Comparison of ENCODE assay signal across 1 cellular context in the genomic region with DNA sequence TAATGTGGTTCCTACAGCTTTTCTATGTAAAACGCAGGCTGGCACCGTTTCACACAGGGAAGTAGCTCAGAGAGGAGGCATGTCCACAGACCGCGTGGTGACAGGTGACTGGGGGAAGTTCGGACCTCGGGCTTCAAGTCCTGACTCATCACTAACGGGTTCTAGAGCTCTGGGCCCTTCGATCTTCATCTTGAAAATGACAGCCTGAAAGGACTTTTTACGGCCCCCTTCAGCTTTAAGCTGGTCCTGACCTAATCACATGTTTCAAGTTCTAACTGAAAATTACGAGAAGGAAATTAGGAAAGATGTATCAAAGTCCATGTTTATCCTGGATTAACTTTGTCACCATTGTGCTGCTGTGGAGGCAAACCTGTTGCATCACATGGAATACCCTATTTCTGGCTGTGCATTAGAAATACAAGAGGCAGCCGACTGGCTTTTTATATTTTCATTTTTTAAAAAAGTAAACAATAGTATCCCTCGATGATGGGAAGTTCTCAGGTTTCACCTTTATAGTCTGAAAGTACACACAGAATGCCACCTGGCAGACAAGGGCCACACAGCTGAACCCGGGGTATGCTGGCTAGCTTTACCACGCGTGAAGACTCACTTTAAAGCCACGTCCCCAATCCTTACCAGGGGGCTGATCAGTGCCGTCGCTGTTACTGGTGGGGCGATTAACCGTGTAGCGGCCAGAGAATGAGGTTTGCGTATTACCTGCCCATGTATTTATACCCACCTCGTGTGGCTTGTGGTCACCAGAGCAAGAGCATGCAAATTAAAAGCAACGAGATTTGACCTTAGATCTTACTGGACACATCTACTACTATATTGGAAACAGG.
A peak's percentile ranks its signal among the peaks of the same experiment; 100 is the strongest.
TF ChIP-seq lines count a peak whose summit lies in the region.

No MANE protein-coding gene starts in this region.

TF ChIP-seq in K562, 482 proteins besides CTCF, POLR2A, EP300 and RAD21 (continued from another document):
- TF ChIP-seq, protein P1, sequence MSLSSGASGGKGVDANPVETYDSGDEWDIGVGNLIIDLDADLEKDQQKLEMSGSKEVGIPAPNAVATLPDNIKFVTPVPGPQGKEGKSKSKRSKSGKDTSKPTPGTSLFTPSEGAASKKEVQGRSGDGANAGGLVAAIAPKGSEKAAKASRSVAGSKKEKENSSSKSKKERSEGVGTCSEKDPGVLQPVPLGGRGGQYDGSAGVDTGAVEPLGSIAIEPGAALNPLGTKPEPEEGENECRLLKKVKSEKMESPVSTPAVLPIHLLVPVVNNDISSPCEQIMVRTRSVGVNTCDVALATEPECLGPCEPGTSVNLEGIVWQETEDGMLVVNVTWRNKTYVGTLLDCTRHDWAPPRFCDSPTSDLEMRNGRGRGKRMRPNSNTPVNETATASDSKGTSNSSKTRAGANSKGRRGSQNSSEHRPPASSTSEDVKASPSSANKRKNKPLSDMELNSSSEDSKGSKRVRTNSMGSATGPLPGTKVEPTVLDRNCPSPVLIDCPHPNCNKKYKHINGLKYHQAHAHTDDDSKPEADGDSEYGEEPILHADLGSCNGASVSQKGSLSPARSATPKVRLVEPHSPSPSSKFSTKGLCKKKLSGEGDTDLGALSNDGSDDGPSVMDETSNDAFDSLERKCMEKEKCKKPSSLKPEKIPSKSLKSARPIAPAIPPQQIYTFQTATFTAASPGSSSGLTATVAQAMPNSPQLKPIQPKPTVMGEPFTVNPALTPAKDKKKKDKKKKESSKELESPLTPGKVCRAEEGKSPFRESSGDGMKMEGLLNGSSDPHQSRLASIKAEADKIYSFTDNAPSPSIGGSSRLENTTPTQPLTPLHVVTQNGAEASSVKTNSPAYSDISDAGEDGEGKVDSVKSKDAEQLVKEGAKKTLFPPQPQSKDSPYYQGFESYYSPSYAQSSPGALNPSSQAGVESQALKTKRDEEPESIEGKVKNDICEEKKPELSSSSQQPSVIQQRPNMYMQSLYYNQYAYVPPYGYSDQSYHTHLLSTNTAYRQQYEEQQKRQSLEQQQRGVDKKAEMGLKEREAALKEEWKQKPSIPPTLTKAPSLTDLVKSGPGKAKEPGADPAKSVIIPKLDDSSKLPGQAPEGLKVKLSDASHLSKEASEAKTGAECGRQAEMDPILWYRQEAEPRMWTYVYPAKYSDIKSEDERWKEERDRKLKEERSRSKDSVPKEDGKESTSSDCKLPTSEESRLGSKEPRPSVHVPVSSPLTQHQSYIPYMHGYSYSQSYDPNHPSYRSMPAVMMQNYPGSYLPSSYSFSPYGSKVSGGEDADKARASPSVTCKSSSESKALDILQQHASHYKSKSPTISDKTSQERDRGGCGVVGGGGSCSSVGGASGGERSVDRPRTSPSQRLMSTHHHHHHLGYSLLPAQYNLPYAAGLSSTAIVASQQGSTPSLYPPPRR (CRISPR knock-in tag; IDR thresholded peaks at IDR 0.05; ENCODE audit: borderline replicate concordance) = no peak
- TF ChIP-seq SETDB1 (IDR thresholded peaks at IDR 0.05; ENCODE audit: low read length) (no peak), ETV5 (CRISPR knock-in tag; IDR thresholded peaks at IDR 0.05; ENCODE audit: low read depth) (no peak), MAFG (tag; conservative IDR thresholded peaks at IDR 0.05) (peak; percentile 69), TRIM28 (IDR thresholded peaks at IDR 0.05) (no peak), MIER1 (IDR thresholded peaks at IDR 0.05; ENCODE audit: low read depth) (no peak), GATA2 (CRISPR knock-in tag; IDR thresholded peaks at IDR 0.05) (no peak), ZNF263 (CRISPR knock-in tag; IDR thresholded peaks at IDR 0.05; ENCODE audit: borderline replicate concordance) (peak; percentile 17; the same call in 1 of the 2 replicates), HDGF (IDR thresholded peaks at IDR 0.05) (0 out of 2 replicates have a peak, but pooled peaks have one; percentile 20), ZNF384 (IDR thresholded peaks at IDR 0.05; ENCODE audit: low read depth, low read length) (no peak), ZNF143 (CRISPR knock-in tag; IDR thresholded peaks at IDR 0.05) (no peak), ZNF561 (CRISPR knock-in tag; conservative IDR thresholded peaks at IDR 0.05) (no peak)
- TF ChIP-seq, protein P2, sequence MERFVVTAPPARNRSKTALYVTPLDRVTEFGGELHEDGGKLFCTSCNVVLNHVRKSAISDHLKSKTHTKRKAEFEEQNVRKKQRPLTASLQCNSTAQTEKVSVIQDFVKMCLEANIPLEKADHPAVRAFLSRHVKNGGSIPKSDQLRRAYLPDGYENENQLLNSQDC (CRISPR knock-in tag; IDR thresholded peaks at IDR 0.05) = no peak
- TF ChIP-seq, protein P3, sequence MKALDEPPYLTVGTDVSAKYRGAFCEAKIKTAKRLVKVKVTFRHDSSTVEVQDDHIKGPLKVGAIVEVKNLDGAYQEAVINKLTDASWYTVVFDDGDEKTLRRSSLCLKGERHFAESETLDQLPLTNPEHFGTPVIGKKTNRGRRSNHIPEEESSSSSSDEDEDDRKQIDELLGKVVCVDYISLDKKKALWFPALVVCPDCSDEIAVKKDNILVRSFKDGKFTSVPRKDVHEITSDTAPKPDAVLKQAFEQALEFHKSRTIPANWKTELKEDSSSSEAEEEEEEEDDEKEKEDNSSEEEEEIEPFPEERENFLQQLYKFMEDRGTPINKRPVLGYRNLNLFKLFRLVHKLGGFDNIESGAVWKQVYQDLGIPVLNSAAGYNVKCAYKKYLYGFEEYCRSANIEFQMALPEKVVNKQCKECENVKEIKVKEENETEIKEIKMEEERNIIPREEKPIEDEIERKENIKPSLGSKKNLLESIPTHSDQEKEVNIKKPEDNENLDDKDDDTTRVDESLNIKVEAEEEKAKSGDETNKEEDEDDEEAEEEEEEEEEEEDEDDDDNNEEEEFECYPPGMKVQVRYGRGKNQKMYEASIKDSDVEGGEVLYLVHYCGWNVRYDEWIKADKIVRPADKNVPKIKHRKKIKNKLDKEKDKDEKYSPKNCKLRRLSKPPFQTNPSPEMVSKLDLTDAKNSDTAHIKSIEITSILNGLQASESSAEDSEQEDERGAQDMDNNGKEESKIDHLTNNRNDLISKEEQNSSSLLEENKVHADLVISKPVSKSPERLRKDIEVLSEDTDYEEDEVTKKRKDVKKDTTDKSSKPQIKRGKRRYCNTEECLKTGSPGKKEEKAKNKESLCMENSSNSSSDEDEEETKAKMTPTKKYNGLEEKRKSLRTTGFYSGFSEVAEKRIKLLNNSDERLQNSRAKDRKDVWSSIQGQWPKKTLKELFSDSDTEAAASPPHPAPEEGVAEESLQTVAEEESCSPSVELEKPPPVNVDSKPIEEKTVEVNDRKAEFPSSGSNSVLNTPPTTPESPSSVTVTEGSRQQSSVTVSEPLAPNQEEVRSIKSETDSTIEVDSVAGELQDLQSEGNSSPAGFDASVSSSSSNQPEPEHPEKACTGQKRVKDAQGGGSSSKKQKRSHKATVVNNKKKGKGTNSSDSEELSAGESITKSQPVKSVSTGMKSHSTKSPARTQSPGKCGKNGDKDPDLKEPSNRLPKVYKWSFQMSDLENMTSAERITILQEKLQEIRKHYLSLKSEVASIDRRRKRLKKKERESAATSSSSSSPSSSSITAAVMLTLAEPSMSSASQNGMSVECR (CRISPR knock-in tag; IDR thresholded peaks at IDR 0.05) = 0 out of 2 replicates have a peak, but pooled peaks have one; percentile 45
- TF ChIP-seq, protein P4, sequence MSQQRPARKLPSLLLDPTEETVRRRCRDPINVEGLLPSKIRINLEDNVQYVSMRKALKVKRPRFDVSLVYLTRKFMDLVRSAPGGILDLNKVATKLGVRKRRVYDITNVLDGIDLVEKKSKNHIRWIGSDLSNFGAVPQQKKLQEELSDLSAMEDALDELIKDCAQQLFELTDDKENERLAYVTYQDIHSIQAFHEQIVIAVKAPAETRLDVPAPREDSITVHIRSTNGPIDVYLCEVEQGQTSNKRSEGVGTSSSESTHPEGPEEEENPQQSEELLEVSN (IDR thresholded peaks at IDR 0.05; ENCODE audit: borderline replicate concordance in 1 of 2, extremely low read depth in 1 of 2, insufficient read depth in 1 of 2, insufficient read length in 1 of 2, low read depth in 1 of 2, low read length in 1 of 2, poor library complexity in 1 of 2, severe bottlenecking in 1 of 2) = peak; percentile 41 to 82
TF ChIP-seq in K562: peak in this region for 62.
